ENCODE assay signal across 1 cellular context in genomic region chr16:89093602-89094251, GRCh38.
A peak's percentile ranks its signal among the peaks of the same experiment; 100 is the strongest.
TF ChIP-seq lines count a peak whose summit lies in the region.

ACSF3 (plus strand) TSS chr16:89093852; CDS start chr16:89100682, 6,830 bp downstream.

TF ChIP-seq in HepG2, 621 proteins besides CTCF, POLR2A, EP300 and RAD21 (continued from another document and continues in another):
- TF ChIP-seq PRDM4 (CRISPR knock-in tag; IDR thresholded peaks at IDR 0.05; ENCODE audit: borderline replicate concordance): no peak
- 0 out of 2 replicates have a peak, but pooled peaks have one; percentile 37 for TF ChIP-seq ZNF121 (CRISPR knock-in tag; IDR thresholded peaks at IDR 0.05)
- no peak for TF ChIP-seq IKZF5 (CRISPR knock-in tag; IDR thresholded peaks at IDR 0.05)
- no peak for TF ChIP-seq ZNF619 (CRISPR knock-in tag; IDR thresholded peaks at IDR 0.05)
- no peak for TF ChIP-seq ZNF713 (CRISPR knock-in tag; IDR thresholded peaks at IDR 0.05)
- TF ChIP-seq GABPA (IDR thresholded peaks at IDR 0.05; ENCODE audit: low read depth, low read length): peak; percentile 100
- peak; percentile 80 for TF ChIP-seq GABPA (CRISPR knock-in tag; IDR thresholded peaks at IDR 0.05; ENCODE audit: low read depth)
- 0 out of 2 replicates have a peak, but pooled peaks have one; percentile 27 for TF ChIP-seq ZNF792 (CRISPR knock-in tag; IDR thresholded peaks at IDR 0.05)
- TF ChIP-seq HNRNPL (IDR thresholded peaks at IDR 0.05; ENCODE audit: low read depth, low read length): no peak
- no peak for TF ChIP-seq ZNF589 (CRISPR knock-in tag; conservative IDR thresholded peaks at IDR 0.05)
- TF ChIP-seq ZBTB40 (IDR thresholded peaks at IDR 0.05): no peak
- TF ChIP-seq ZBTB40 (CRISPR knock-in tag; IDR thresholded peaks at IDR 0.05): no peak
- 0 out of 2 replicates have a peak, but pooled peaks have one; percentile 24 for TF ChIP-seq CBFB (CRISPR knock-in tag; IDR thresholded peaks at IDR 0.05)
- TF ChIP-seq TERF1 (CRISPR knock-in tag; IDR thresholded peaks at IDR 0.05): no peak
- no peak for TF ChIP-seq BATF2 (CRISPR knock-in tag; IDR thresholded peaks at IDR 0.05)
- peak; percentile 70; the same call in 1 of the 2 replicates for TF ChIP-seq ZFYVE20 (CRISPR knock-in tag; IDR thresholded peaks at IDR 0.05; ENCODE audit: borderline replicate concordance, low read depth)
- no peak for TF ChIP-seq GRHL1 (CRISPR knock-in tag; conservative IDR thresholded peaks at IDR 0.05)
- no peak; the same call in 1 of the 2 replicates for TF ChIP-seq PREB (CRISPR knock-in tag; IDR thresholded peaks at IDR 0.05)
- TF ChIP-seq JUNB (CRISPR knock-in tag; IDR thresholded peaks at IDR 0.05; ENCODE audit: borderline replicate concordance): no peak
- TF ChIP-seq RCOR2 (CRISPR knock-in tag; IDR thresholded peaks at IDR 0.05): no peak
- 0 out of 2 replicates have a peak, but pooled peaks have one; percentile 66 for TF ChIP-seq ZNF329 (CRISPR knock-in tag; IDR thresholded peaks at IDR 0.05; ENCODE audit: low read depth)
- peak; percentile 90 for TF ChIP-seq HES4 (CRISPR knock-in tag; IDR thresholded peaks at IDR 0.05; ENCODE audit: borderline replicate concordance)
- TF ChIP-seq IRF1 (CRISPR knock-in tag; IDR thresholded peaks at IDR 0.05; ENCODE audit: low read depth): no peak
- TF ChIP-seq NONO (IDR thresholded peaks at IDR 0.05): no peak
- TF ChIP-seq NONO (CRISPR knock-in tag; conservative IDR thresholded peaks at IDR 0.05): no peak
- TF ChIP-seq NCOA1 (CRISPR knock-in tag; IDR thresholded peaks at IDR 0.05): no peak
- TF ChIP-seq ZSCAN30 (CRISPR knock-in tag; IDR thresholded peaks at IDR 0.05): no peak
- 0 out of 2 replicates have a peak, but pooled peaks have one; percentile 26 for TF ChIP-seq ELF3 (CRISPR knock-in tag; IDR thresholded peaks at IDR 0.05)
- TF ChIP-seq ARID4A (CRISPR knock-in tag; IDR thresholded peaks at IDR 0.05; ENCODE audit: borderline replicate concordance): peak; percentile 70
- TF ChIP-seq ZNF7 (CRISPR knock-in tag; IDR thresholded peaks at IDR 0.05): no peak
- peak; percentile 99 for TF ChIP-seq ZNF777 (CRISPR knock-in tag; IDR thresholded peaks at IDR 0.05)
